In the genomic region with DNA sequence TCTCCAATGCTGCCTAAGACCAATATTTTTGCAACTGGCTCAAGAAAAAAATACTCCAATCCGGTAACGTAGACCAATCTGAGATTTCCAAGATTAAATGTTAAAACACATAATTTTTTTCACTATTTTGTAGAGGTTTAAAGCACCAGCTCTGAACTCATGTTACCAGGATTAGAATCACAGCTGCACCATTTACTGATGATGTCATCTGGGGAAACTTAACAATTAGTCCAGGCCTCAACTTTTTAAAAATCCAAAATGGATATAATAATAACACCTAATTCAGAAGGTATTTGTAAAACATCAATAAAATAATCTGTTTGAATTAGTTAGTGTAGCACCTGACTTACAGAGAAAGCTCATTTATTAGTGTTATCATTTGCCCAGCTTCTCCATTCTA, we compare ENCODE assay signal across 23 cellular contexts. TPM values are rescaled to one million over a fixed set of nuclear protein-coding genes. Genes with fewer than 3 reads are reported as not detected.
DNase-seq lines count a peak whose midpoint lies in the region; ATAC-seq, FAIRE-seq and TF ChIP-seq lines count a peak whose summit lies in the region.
"Had no signal": no experiment of that assay in that cellular context is flagged by ENCODE, and none has a peak within 500 bp of the region (broad histone marks: within the 10 kb centered on the region; RNA-seq: fewer than 3 reads in every experiment).

No MANE protein-coding gene starts in this region.

- CTCF ChIA-PET in HEK293 (lab: Yijun Ruan, JAX): interaction anchor here (0.6 kb wide), 1 partner anchor 861 kb away, joined by 3 read pairs; no protein-coding TSS in a partner anchor
- CTCF ChIA-PET in GM12878 (lab: Yijun Ruan, JAX): interaction anchor here (0.8 to 2.4 kb wide), 3 partner anchors 22 to 167 kb away, joined by 3 to 6 read pairs (median 3); no protein-coding TSS in a partner anchor

- TF ChIP-seq EP300 in GM12878 (IDR thresholded peaks at IDR 0.05; ENCODE audit: borderline replicate concordance in 1 of 2, control insufficient read depth in 1 of 2, low read depth in 2 of 2, low read length in 2 of 2) (no peak), neural cell (conservative IDR thresholded peaks at IDR 0.05; ENCODE audit: poor library complexity, severe bottlenecking) (no peak)

- H3K9ac ChIP-seq in GM12878 (ENCODE audit: control insufficient read depth, insufficient read depth, low read length) (no peak overlapping the region), neural cell (ENCODE audit: low read length) (peak overlapping the region; percentile 73)
- H3K9ac ChIP-seq: BLaER1 had no signal

- no peak for DNase-seq in GM12878 (ENCODE audit: low read depth, low spot score)
- no peak for DNase-seq in GM12891 (ENCODE audit: insufficient read length, low spot score)
- no peak for DNase-seq in KBM-7
- DNase-seq: 8988T; ACHN; BE2C; Caco-2; Calu3; CD4-positive, alpha-beta T cell; CD8-positive, alpha-beta T cell; DMS79 treated with DMSO at 0.1 percent for 48 hours; GF-D8 had no signal

- H3K4me2 ChIP-seq in GM12878 (ENCODE audit: control insufficient read depth, insufficient read depth) (no peak overlapping the region), neural cell (ENCODE audit: low read length) (no peak overlapping the region)
- H3K4me2 ChIP-seq: BLaER1 had no signal

- H3K9me2 ChIP-seq in neural cell (ENCODE audit: insufficient read depth, low read length): no peaks in the 10 kb centered on the region

- H3K79me2 ChIP-seq in GM12878 (ENCODE audit: control insufficient read depth, insufficient read depth, low read length) (no peaks in the 10 kb centered on the region), neural cell (replicated peaks; ENCODE audit: insufficient read depth, low read length) (no peaks in the 10 kb centered on the region)

- H3F3A ChIP-seq in neural cell (ENCODE audit: insufficient read depth, low read length, poor library complexity, severe bottlenecking): peaks cover 27% of the 10 kb centered on the region

- H2AFZ ChIP-seq in GM12878 (ENCODE audit: control insufficient read depth, low read depth, low read length) (no peak overlapping the region), neural cell (ENCODE audit: low read depth, low read length) (no peak overlapping the region)

- RAD21 ChIA-PET in GM12878 (lab: Charles Lee; ENCODE audit: unreplicated experiment): interaction anchor here (1.5 to 1.8 kb wide), 2 partner anchors 9 to 167 kb away, joined by 3 to 4 read pairs; no protein-coding TSS in a partner anchor

- in situ Hi-C loops in GM12878 (cut with MboI) (no loop called here), KBM-7 (cut with MboI; ENCODE audit: low pct_unique_long_range_greater_than_20kb, low sequenced_read_pairs) (no loop called here)

- SMC1A ChIA-PET in GM12878 (lab: Charles Lee; ENCODE audit: uncharacterized antibody, unreplicated experiment): interaction anchor here (0.9 to 2.4 kb wide), 4 partner anchors 13 to 100 kb away, joined by 3 to 5 read pairs (median 4); no protein-coding TSS in a partner anchor

- H3K36me3 ChIP-seq in HEK293 (ENCODE audit: control insufficient read depth in 2 of 2, insufficient read depth in 1 of 2, low read length in 2 of 2) (no peaks in the 10 kb centered on the region), GM12878 (ENCODE audit: control insufficient read depth in 2 of 2, insufficient read depth in 2 of 2, low read length in 1 of 2) (no peaks in the 10 kb centered on the region), neural cell (ENCODE audit: insufficient read depth, low read length) (no peaks in the 10 kb centered on the region)
- H3K36me3 ChIP-seq: BE2C, BLaER1 had no signal

- BruUV-seq in GM12878 (replicated peaks; lab: Mats Ljungman, UMichigan): no TSS peak

- ATAC-seq in GM12878 (no peak), GM21367 (IDR thresholded peaks at IDR 0.05; ENCODE audit: unreplicated experiment) (no peak)
- ATAC-seq: CD8-positive, alpha-beta T cell had no signal

- no peaks in the 10 kb centered on the region for H4K20me1 ChIP-seq in GM12878 (ENCODE audit: control insufficient read depth, insufficient read depth)
- H4K20me1 ChIP-seq in neural cell (ENCODE audit: insufficient read depth): no peaks in the 10 kb centered on the region
- H4K20me1 ChIP-seq: BLaER1 had no signal

- TF ChIP-seq RAD21 in GM12878 (IDR thresholded peaks at IDR 0.05; ENCODE audit: insufficient read depth, low read depth, low read length): no peak
- no peak for TF ChIP-seq RAD21 in neural cell (conservative IDR thresholded peaks at IDR 0.05)

- H3K4me3 ChIP-seq in HEK293 (ENCODE audit: low read depth, low read length) (no peak overlapping the region), GM12878 (no peak overlapping the region), neural cell (ENCODE audit: low read length) (no peak overlapping the region)
- H3K4me3 ChIP-seq: BLaER1 had no signal

- TF ChIP-seq CTCF in HEK293 (tag by site-specific recombination; IDR thresholded peaks at IDR 0.05) (no peak), GM12878 (IDR thresholded peaks at IDR 0.05 in 2 of 3, conservative IDR thresholded peaks at IDR 0.05 in 1 of 3; ENCODE audit: control insufficient read depth in 2 of 3, extremely low read depth in 1 of 3, insufficient read depth in 1 of 3, low read depth in 3 of 3, low read length in 3 of 3) (no peak), neural cell (IDR thresholded peaks at IDR 0.05; ENCODE audit: poor library complexity, severe bottlenecking) (no peak)

- H3K27ac ChIP-seq in HEK293 (ENCODE audit: extremely low read depth, low read depth, low read length) (no peak overlapping the region), GM12878 (ENCODE audit: control insufficient read depth, insufficient read depth) (no peak overlapping the region), neural cell (ENCODE audit: low read length) (peak overlapping the region; percentile 99)
- H3K27ac ChIP-seq: BLaER1, C4-2B had no signal

- H3K4me1 ChIP-seq in HEK293 (ENCODE audit: control insufficient read depth, insufficient read depth, low read length) (peaks cover 3% of the 10 kb centered on the region; the same call in 1 of the 2 replicates), GM12878 (ENCODE audit: control insufficient read depth, insufficient read depth, low read length) (no peaks in the 10 kb centered on the region)
- H3K4me1 ChIP-seq: BE2C, BLaER1, Caco-2 had no signal

- TF ChIP-seq POLR2A in GM12878 (IDR thresholded peaks at IDR 0.05; ENCODE audit: low read depth, low read length) (no peak), GM12891 (IDR thresholded peaks at IDR 0.05; ENCODE audit: low read depth, low read length) (no peak)

- POLR2A ChIA-PET in HEK293 (lab: Yijun Ruan, JAX) (no interaction called here), GM12878 (lab: Charles Lee) (no interaction called here)

- 0% methylated on average over 2 of the region's 2 CpGs for WGBS in GM12878 (ENCODE audit: insufficient coverage, insufficient replicate concordance, low lambda C conversion rate, missing lambda C conversion rate)

- peak; percentile 56 for FAIRE-seq in GM12878 (lab: Jason Lieb, UNC)
- FAIRE-seq in GM12891 (lab: Jason Lieb, UNC): no peak
- FAIRE-seq: A204.1, D721Med, G401.6, GM19239 had no signal

- H3K9me3 ChIP-seq in HEK293 (ENCODE audit: control insufficient read depth, insufficient read depth, low read depth, low read length): no peaks in the 10 kb centered on the region
- no peaks in the 10 kb centered on the region for H3K9me3 ChIP-seq in GM12878 (replicated peaks; ENCODE audit: control insufficient read depth, insufficient read depth, low read length)
- no peaks in the 10 kb centered on the region for H3K9me3 ChIP-seq in neural cell (ENCODE audit: low read length)
- H3K9me3 ChIP-seq: BE2C, BLaER1, Caco-2 had no signal

- intact Hi-C loops in GM12878 (cut with micrococcal nuclease; ENCODE audit: unreplicated experiment): no loop called here

- no peaks in the 10 kb centered on the region; a peak in 1 of 4 replicates for H3K27me3 ChIP-seq in GM12878 (replicated peaks in 1 of 2; ENCODE audit: control insufficient read depth in 2 of 2, insufficient read depth in 2 of 2, low read length in 1 of 2)
- H3K27me3 ChIP-seq in neural cell (ENCODE audit: insufficient read depth, low read depth, low read length): no peaks in the 10 kb centered on the region
- H3K27me3 ChIP-seq: BE2C, BLaER1 had no signal

TF ChIP-seq in GM12878, 131 proteins besides CTCF, POLR2A, EP300 and RAD21 (continues in another document):
- TF ChIP-seq DPF2 (IDR thresholded peaks at IDR 0.05) (no peak), EGR1 (IDR thresholded peaks at IDR 0.05; ENCODE audit: borderline replicate concordance in 1 of 2, low read depth in 2 of 2, low read length in 2 of 2) (no peak), ATF7 (IDR thresholded peaks at IDR 0.05; ENCODE audit: low read depth) (peak; percentile 36; the same call in 1 of the 2 replicates)

TF ChIP-seq in neural cell, 6 proteins besides CTCF, POLR2A, EP300 and RAD21 (continues in another document):
- no peak for TF ChIP-seq MXI1 (conservative IDR thresholded peaks at IDR 0.05; ENCODE audit: poor library complexity, severe bottlenecking)

TF ChIP-seq in GM12891, 5 proteins besides CTCF, POLR2A, EP300 and RAD21:
- TF ChIP-seq PAX5 (IDR thresholded peaks at IDR 0.05; ENCODE audit: insufficient read depth, low read length, severe bottlenecking) (no peak), TAF1 (IDR thresholded peaks at IDR 0.05; ENCODE audit: low read depth, low read length) (no peak), POLR2AphosphoS5 (IDR thresholded peaks at IDR 0.05; ENCODE audit: low read depth, low read length) (no peak), POU2F2 (IDR thresholded peaks at IDR 0.05; ENCODE audit: low read depth, low read length) (no peak), SPI1 (IDR thresholded peaks at IDR 0.05; ENCODE audit: low read depth, low read length) (no peak)

RNA-seq across cellular contexts. Expression of gene PON1, which starts 14.4 kb away (rescaled TPM):
- total RNA-seq in GM12878 (2013; cell fraction: nucleolus; rRNA removed): 1.2 TPM in 1 of 2 replicates, not detected in the other
- total RNA-seq in GM12878 (2014; rRNA removed): not detected in 2 replicates
- total RNA-seq in GM12878 (2014; rRNA removed; fragmentation: Illumina TruSeq; extraction: Trizol): not detected in 2 replicates
- 0.26 and 0.40 TPM in 2 replicates for total RNA-seq in GM12878 (2021)
- polyA plus RNA-seq in GM12878 (2011; ENCODE audit: low read depth): not detected
- polyA plus RNA-seq in GM12878 (2011; rRNA removed): 0.14 and 0.62 TPM in 2 replicates
- polyA plus RNA-seq in GM12878 (2011; cell fraction: cytosol; rRNA removed): 0.10 and 0.18 TPM in 2 replicates
- polyA plus RNA-seq in GM12878 (2011; cell fraction: nucleus; rRNA removed): 0.51 and 0.89 TPM in 2 replicates
- not detected in 2 replicates for polyA plus RNA-seq in GM12878 (2012)
- polyA plus RNA-seq in GM12878 (2014; fragmentation: Illumina TruSeq; extraction: Trizol): 0.24 TPM in 1 of 2 replicates, not detected in the other
- polyA plus RNA-seq in GM12878 (2014; fragmentation: Nextera tagmentation; extraction: Ambion mirVana): under 1 TPM; 0.10 to 0.22 TPM
- 0.26 TPM in 1 of 2 replicates, not detected in the other for polyA plus RNA-seq in GM12878 (2014; rRNA removed)
- polyA plus RNA-seq in GM12878 (2016; fragmentation: Nextera tagmentation; extraction: Ambion mirVana): not detected
- not detected in 2 replicates for polyA minus RNA-seq in GM12878 (2011; rRNA and poly(A)+ RNA removed)
- not detected in 2 replicates for polyA minus RNA-seq in GM12878 (2011; cell fraction: cytosol; rRNA and poly(A)+ RNA removed)
- polyA minus RNA-seq in GM12878 (2011; cell fraction: nucleus; rRNA and poly(A)+ RNA removed): not detected in 2 replicates
- polyA plus RNA-seq in neural cell: 0.25 TPM in 1 of 2 replicates, not detected in the other
- not detected in 2 replicates for polyA minus RNA-seq in neural cell
- not detected for polyA plus RNA-seq in GM12891 (2012; ENCODE audit: low read depth, missing spikeins)
- total RNA-seq: A673; Caco-2; Calu3; CD4-positive, alpha-beta T cell; CD8-positive, alpha-beta T cell had no signal
- polyA plus RNA-seq: AG04450 had no signal

Comparison
In these comparisons a context has a peak if more than half of its experiments do, and no peak if none do; other contexts are left out.
1. Of the 9 proteins assayed by ChIP-seq in both HEK293 and GM12878: peak only in HEK293: ATF2; only in GM12878: none; in both: none; in neither: 8.